Comparison of ENCODE assay signal across 29 cellular contexts in the genomic region with DNA sequence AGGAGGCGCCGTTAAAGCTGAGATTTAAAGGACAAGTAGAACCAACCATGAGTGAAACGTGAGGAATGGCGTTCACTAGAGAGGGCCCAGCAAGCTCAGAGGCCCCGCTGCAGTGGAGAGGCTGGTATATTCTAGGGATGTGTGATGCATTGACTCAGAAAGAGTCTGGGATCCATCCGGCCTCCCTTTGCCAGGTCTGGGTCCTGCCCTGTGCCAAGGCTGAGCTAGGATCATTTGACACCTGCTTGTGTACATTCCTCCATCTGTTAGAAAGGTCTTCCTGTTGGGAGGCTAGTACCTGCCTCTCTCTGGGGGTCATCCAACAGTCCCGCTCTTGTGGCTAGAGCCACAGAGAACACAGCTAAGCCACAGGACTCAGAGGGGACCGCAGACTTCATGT. TPM values are rescaled to one million over a fixed set of nuclear protein-coding genes. Genes with fewer than 3 reads are reported as not detected.
"Had no signal": no experiment of that assay in that cellular context is flagged by ENCODE, and none has a peak within 500 bp of the region (broad histone marks: within the 10 kb centered on the region; RNA-seq: fewer than 3 reads in every experiment).

No MANE protein-coding gene starts in this region.

- H3K36me3 ChIP-seq: esophagus muscularis mucosa, neural progenitor cell, pancreas, right atrium auricular region, thoracic aorta, tibial nerve, upper lobe of right lung, uterus had no signal

- H3K27ac Mint-ChIP-seq: immature natural killer cell; memory B cell; mesothelial cell of epicardium; neural progenitor cell; progenitor cell of endocrine pancreas; stimulated activated naive B cell treated with anti-CD40 and anti-IgM and Interleukin-4, amounts not matched to agents 10 μg/mL and 1 μg/mL and 100 μg/mL, for 72 hours; stimulated activated naive CD8-positive, alpha-beta T cell treated with anti-CD3 and anti-CD28 coated beads, Interleukin-15, Interleukin-2, amounts not matched to agents 100 ng/mL and 50 ng/mL, for 24 hours had no signal

- H3K4me3 ChIP-seq: coronary artery, esophagus muscularis mucosa, lung, mucosa of descending colon, neural progenitor cell, pancreas, right atrium auricular region, thoracic aorta, tibial nerve, upper lobe of right lung, uterus had no signal

- H3K36me3 Mint-ChIP-seq: immature natural killer cell; memory B cell; mesothelial cell of epicardium; naive thymus-derived CD4-positive, alpha-beta T cell; neural progenitor cell; stimulated activated naive B cell treated with anti-CD40 and anti-IgM and Interleukin-4, amounts not matched to agents 10 μg/mL and 1 μg/mL and 100 μg/mL, for 72 hours had no signal

- H3K27me3 Mint-ChIP-seq: stimulated activated naive B cell treated with anti-CD40 and anti-IgM and Interleukin-4, amounts not matched to agents 10 μg/mL and 1 μg/mL and 100 μg/mL, for 72 hours; stimulated activated naive CD8-positive, alpha-beta T cell treated with anti-CD3 and anti-CD28 coated beads, Interleukin-15, Interleukin-2, amounts not matched to agents 100 ng/mL and 50 ng/mL, for 24 hours had no signal

- FAIRE-seq: endothelial cell of umbilical vein, pancreas had no signal

- H3K4me1 Mint-ChIP-seq: immature natural killer cell had no signal

- DNase-seq: cerebellar nuclear complex; dermis blood vessel endothelial cell; effector memory CD4-positive, alpha-beta T cell; foreskin melanocyte; hypothalamus; immature natural killer cell; islet precursor cell; naive thymus-derived CD4-positive, alpha-beta T cell; nucleus accumbens; stimulated activated CD4-positive, alpha-beta T cell treated with anti-CD3 and anti-CD28 coated beads, Interleukin-4, amount 100 ng/mL, for 4 hours; stimulated activated naive B cell treated with anti-CD40 and anti-IgM and Interleukin-4, amounts not matched to agents 10 μg/mL and 1 μg/mL and 100 μg/mL, for 72 hours; upper lobe of right lung; uterus had no signal

- ATAC-seq: naive thymus-derived CD4-positive, alpha-beta T cell; sciatic nerve; stimulated activated naive B cell treated with anti-CD40 and anti-IgM and Interleukin-4, amounts not matched to agents 10 μg/mL and 1 μg/mL and 100 μg/mL, for 72 hours; upper lobe of right lung had no signal

- H3K4me1 ChIP-seq: neural progenitor cell, upper lobe of right lung had no signal

- H3K9ac ChIP-seq: neural progenitor cell had no signal

- H3K27ac ChIP-seq: coronary artery, esophagus muscularis mucosa, neural progenitor cell, right atrium auricular region, thoracic aorta, tibial nerve, upper lobe of right lung, uterus had no signal

- H3K9me3 ChIP-seq: esophagus muscularis mucosa, mucosa of descending colon, pancreas, right atrium auricular region, thoracic aorta, tibial nerve, upper lobe of right lung, uterus had no signal

- H3K9me3 Mint-ChIP-seq: immature natural killer cell; memory B cell; mesothelial cell of epicardium; naive thymus-derived CD4-positive, alpha-beta T cell; nephron; neural progenitor cell; stimulated activated naive B cell treated with anti-CD40 and anti-IgM and Interleukin-4, amounts not matched to agents 10 μg/mL and 1 μg/mL and 100 μg/mL, for 72 hours; stimulated activated naive CD8-positive, alpha-beta T cell treated with anti-CD3 and anti-CD28 coated beads, Interleukin-15, Interleukin-2, amounts not matched to agents 100 ng/mL and 50 ng/mL, for 24 hours had no signal

- H3K4me3 Mint-ChIP-seq: immature natural killer cell; memory B cell; mesothelial cell of epicardium; naive thymus-derived CD4-positive, alpha-beta T cell; nephron; neural progenitor cell; stimulated activated naive B cell treated with anti-CD40 and anti-IgM and Interleukin-4, amounts not matched to agents 10 μg/mL and 1 μg/mL and 100 μg/mL, for 72 hours; stimulated activated naive CD8-positive, alpha-beta T cell treated with anti-CD3 and anti-CD28 coated beads, Interleukin-15, Interleukin-2, amounts not matched to agents 100 ng/mL and 50 ng/mL, for 24 hours had no signal

RNA-seq across cellular contexts. Expression of gene CA12, which starts 28.4 kb away (rescaled TPM):
- polyA plus RNA-seq: immature natural killer cell; naive thymus-derived CD4-positive, alpha-beta T cell had no signal
